ENCODE assay signal across 8 cellular contexts in the genomic region with DNA sequence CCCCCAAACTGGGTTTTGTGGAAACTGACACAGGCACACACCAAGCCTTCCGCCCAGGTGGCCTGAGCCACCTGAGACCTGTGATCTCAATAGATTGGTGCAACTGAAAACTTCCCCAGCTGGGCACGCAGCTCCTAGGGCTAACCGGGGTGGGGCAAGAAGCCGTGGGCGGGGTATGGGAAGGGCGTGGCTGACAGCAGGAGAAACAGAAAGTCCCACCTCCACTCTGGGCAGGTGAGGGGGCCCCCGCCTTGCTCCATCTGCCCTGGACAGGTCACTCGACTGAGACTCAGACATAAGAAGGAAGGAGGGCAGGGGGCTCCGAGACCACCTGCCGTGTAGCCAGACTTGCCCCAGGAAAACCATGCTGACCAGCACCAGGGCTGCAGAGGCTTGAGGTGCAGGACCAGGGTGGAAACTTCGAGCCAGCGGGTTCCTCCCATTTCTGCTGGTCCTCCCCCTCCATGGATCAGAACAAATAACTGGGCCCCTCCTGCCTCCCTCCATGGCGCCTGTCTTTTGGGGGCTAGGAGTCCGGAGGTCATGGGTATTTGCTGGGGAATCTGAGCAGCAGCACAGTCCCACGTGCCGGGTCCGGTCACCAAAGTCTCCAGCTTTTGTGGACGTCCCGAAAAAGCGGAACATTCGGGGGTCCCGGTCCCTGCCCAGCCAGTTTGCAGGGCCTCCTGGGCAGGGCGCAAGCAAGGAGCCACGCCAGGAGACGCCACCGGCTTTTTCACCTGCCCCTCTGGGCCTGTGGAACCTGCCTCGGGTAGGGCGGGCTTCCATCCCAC. TPM values are rescaled to one million over a fixed set of nuclear protein-coding genes. Genes with fewer than 3 reads are reported as not detected.
A peak's percentile ranks its signal among the peaks of the same experiment; 100 is the strongest.
DNase-seq lines count a peak whose midpoint lies in the region; ATAC-seq lines count a peak whose summit lies in the region.

No MANE protein-coding gene starts in this region.

- peak overlapping the region; percentile 78 for H3K4me3 ChIP-seq in rectal smooth muscle tissue (ENCODE audit: low read length)

- intact Hi-C loops in left ventricle myocardium superior (cut with micrococcal nuclease), result loop anchor here (10.0 kb wide), 1 partner anchor 51 kb away; a partner anchor contains a TSS

- DNase-seq in SIG-M5 treated with dmso at 0.1 percent for 504 hours (lab: John Stamatoyannopoulos, UW; ENCODE audit: unreplicated experiment), result peak; percentile 52
- DNase-seq in SIG-M5 (lab: John Stamatoyannopoulos, UW), result no peak
- DNase-seq in RPMI7951 (ENCODE audit: low read depth), result peak; percentile 28
- DNase-seq in activated naive CD4-positive, alpha-beta T cell treated with anti-CD3 and anti-CD28 coated beads, Interleukin-2, amount 50 U/mL, for 16 hours, result peak; percentile 45
- DNase-seq in left ventricle myocardium superior, result peak; percentile 67
- DNase-seq in GOT3 (lab: John Stamatoyannopoulos, UW), result no peak

- H3K9ac ChIP-seq in rectal smooth muscle tissue (ENCODE audit: low read length), result peak overlapping the region; percentile 45

- peak; percentile 16 for ATAC-seq in left ventricle myocardium superior
- no peak for ATAC-seq in GM21381 (IDR thresholded peaks at IDR 0.05; ENCODE audit: unreplicated experiment)

- no peaks in the 10 kb centered on the region for H3K27me3 ChIP-seq in rectal smooth muscle tissue (ENCODE audit: control insufficient read depth, insufficient read depth, low read length)

- H3K4me1 ChIP-seq in rectal smooth muscle tissue (ENCODE audit: control insufficient read depth, insufficient read depth, low read length), result peaks cover 28% of the 10 kb centered on the region

- H3K36me3 ChIP-seq in rectal smooth muscle tissue (ENCODE audit: control insufficient read depth, insufficient read depth, low read length), result no peaks in the 10 kb centered on the region

- H3K27ac ChIP-seq in rectal smooth muscle tissue (ENCODE audit: low read depth, low read length), result peak overlapping the region; percentile 99

RNA-seq across cellular contexts. Expression of a gene that starts 1.3 kb away (rescaled TPM):
- total RNA-seq in RPMI7951 (2014; rRNA removed; shearing (Covaris generic)), result 115 and 147 TPM in 2 replicates
- total RNA-seq in left ventricle myocardium superior, result 132 TPM

RNA-seq across cellular contexts. Expression of a gene that starts 20.9 kb away (rescaled TPM):
- total RNA-seq in RPMI7951 (2014; rRNA removed; shearing (Covaris generic)), result 0.49 TPM in 1 of 2 replicates, not detected in the other
- total RNA-seq in left ventricle myocardium superior, result 0.79 TPM

RNA-seq across cellular contexts. Expression of a gene that starts 55.9 kb away (rescaled TPM):
- 524 and 575 TPM in 2 replicates for total RNA-seq in RPMI7951 (2014; rRNA removed; shearing (Covaris generic))
- 822 TPM for total RNA-seq in left ventricle myocardium superior

Comparison
In these comparisons a context has a peak if more than half of its experiments do, and no peak if none do; other contexts are left out.
1. DNase-seq: peak in SIG-M5 treated with dmso at 0.1 percent for 504 hours (single experiment), RPMI7951 (single experiment), activated naive CD4-positive, alpha-beta T cell treated with anti-CD3 and anti-CD28 coated beads, Interleukin-2, amount 50 U/mL, for 16 hours (single experiment) and left ventricle myocardium superior (single experiment); none in SIG-M5 (single experiment) and GOT3 (single experiment).